ENCODE assay signal across 17 cellular contexts in genomic region chrX:1725472-1725871, GRCh38.
DNase-seq lines count a peak whose midpoint lies in the region; ATAC-seq and TF ChIP-seq lines count a peak whose summit lies in the region.
"Had no signal": no experiment of that assay in that cellular context is flagged by ENCODE, and none has a peak within 500 bp of the region (broad histone marks: within the 10 kb centered on the region; RNA-seq: fewer than 3 reads in every experiment).

No MANE protein-coding gene starts in this region.

- H3K9me3 ChIP-seq in upper lobe of right lung: no peaks in the 10 kb centered on the region
- H3K9me3 ChIP-seq: A549 had no signal

- intact Hi-C loops in activated CD4-positive, alpha-beta T cell treated with anti-CD3 and anti-CD28 coated beads, Interleukin-2, amount 10 ng/mL, durations not matched to agents 24 days and 14 days (cut with micrococcal nuclease): no loop called here
- intact Hi-C loops in upper lobe of right lung (cut with DNase I): no loop called here

- no peaks in the 10 kb centered on the region for H3K4me1 Mint-ChIP-seq in activated CD4-positive, alpha-beta T cell treated with anti-CD3 and anti-CD28 coated beads, Interleukin-2, amount 10 ng/mL, durations not matched to agents 24 days and 14 days
- H3K4me1 Mint-ChIP-seq in WTC11: peaks cover 5% of the 10 kb centered on the region
- H3K4me1 Mint-ChIP-seq: CD4-positive, CD25-positive, alpha-beta regulatory T cell had no signal

- H3K27ac Mint-ChIP-seq in activated CD4-positive, alpha-beta T cell treated with anti-CD3 and anti-CD28 coated beads, Interleukin-2, amount 10 ng/mL, durations not matched to agents 24 days and 14 days: no peak overlapping the region
- H3K27ac Mint-ChIP-seq in WTC11: no peak overlapping the region
- H3K27ac Mint-ChIP-seq: CD4-positive, CD25-positive, alpha-beta regulatory T cell; CD8-positive, alpha-beta memory T cell; GM23338 had no signal

- H3K36me3 Mint-ChIP-seq in activated CD4-positive, alpha-beta T cell treated with anti-CD3 and anti-CD28 coated beads, Interleukin-2, amount 10 ng/mL, durations not matched to agents 24 days and 14 days (ENCODE audit: low read depth): peaks cover 12% of the 10 kb centered on the region
- peaks cover 3% of the 10 kb centered on the region; the same call in 1 of the 2 replicates for H3K36me3 Mint-ChIP-seq in WTC11

- TF ChIP-seq CTCF in WTC11 (IDR thresholded peaks at IDR 0.05) (no peak), upper lobe of right lung (IDR thresholded peaks at IDR 0.05) (no peak)

- H3K4me3 Mint-ChIP-seq in activated CD4-positive, alpha-beta T cell treated with anti-CD3 and anti-CD28 coated beads, Interleukin-2, amount 10 ng/mL, durations not matched to agents 24 days and 14 days: no peak overlapping the region
- H3K4me3 Mint-ChIP-seq in WTC11: no peak overlapping the region
- H3K4me3 Mint-ChIP-seq: CD4-positive, CD25-positive, alpha-beta regulatory T cell; CD8-positive, alpha-beta memory T cell; GM23338 had no signal

- H3K27ac ChIP-seq in upper lobe of right lung: no peak overlapping the region
- H3K27ac ChIP-seq: 22Rv1, A549 had no signal

- ATAC-seq in WTC11 (no peak), upper lobe of right lung (no peak), GM19324 (IDR thresholded peaks at IDR 0.05; ENCODE audit: low FRiP score, unreplicated experiment) (no peak)
- ATAC-seq: A549, GM23338 had no signal

- POLR2A ChIA-PET in WTC11 (lab: Charles Lee): no interaction called here

- no peaks in the 10 kb centered on the region for H3K4me1 ChIP-seq in upper lobe of right lung

- no peaks in the 10 kb centered on the region for H3K27me3 ChIP-seq in upper lobe of right lung

- H3K4me3 ChIP-seq in upper lobe of right lung: no peak overlapping the region
- H3K4me3 ChIP-seq: A549, GM23338 had no signal

- H3K36me3 ChIP-seq in upper lobe of right lung: no peaks in the 10 kb centered on the region

- CTCF ChIA-PET in WTC11 (lab: Charles Lee): no interaction called here

- in situ Hi-C loops in ACHN (cut with HindIII; ENCODE audit: low pct_ligation_motif_present, low pct_unique_long_range_greater_than_20kb, low sequenced_read_pairs): no loop called here

- H3K27me3 Mint-ChIP-seq in activated CD4-positive, alpha-beta T cell treated with anti-CD3 and anti-CD28 coated beads, Interleukin-2, amount 10 ng/mL, durations not matched to agents 24 days and 14 days: no peaks in the 10 kb centered on the region
- no peaks in the 10 kb centered on the region for H3K27me3 Mint-ChIP-seq in WTC11 (ENCODE audit: low read depth)
- H3K27me3 Mint-ChIP-seq: CD4-positive, CD25-positive, alpha-beta regulatory T cell; CD8-positive, alpha-beta memory T cell had no signal

- H3K9me3 Mint-ChIP-seq in activated CD4-positive, alpha-beta T cell treated with anti-CD3 and anti-CD28 coated beads, Interleukin-2, amount 10 ng/mL, durations not matched to agents 24 days and 14 days: no peaks in the 10 kb centered on the region
- peaks cover 17% of the 10 kb centered on the region for H3K9me3 Mint-ChIP-seq in WTC11

- peak; percentile 30 for DNase-seq in activated CD4-positive, alpha-beta T cell treated with anti-CD3 and anti-CD28 coated beads, Interleukin-2, amount 10 ng/mL, durations not matched to agents 24 days and 14 days
- DNase-seq in activated CD4-positive, alpha-beta T cell treated with anti-CD3 and anti-CD28 coated beads for 48 hours: no peak
- DNase-seq in D341Med (ENCODE audit: low spot score) (peak; percentile 59), WTC11 (ENCODE audit: low spot score) (no peak), upper lobe of right lung (peak; percentile 6), ACHN (no peak)
- DNase-seq: C1 segment of cervical spinal cord; CD4-positive, CD25-positive, alpha-beta regulatory T cell; CD8-positive, alpha-beta memory T cell; COR-L47; DMS79; GDM1; HCEC 1CT had no signal

TF ChIP-seq in WTC11, 78 proteins besides CTCF, POLR2A, EP300 and RAD21:
- TF ChIP-seq TCF7 (CRISPR knock-in tag; IDR thresholded peaks at IDR 0.05; ENCODE audit: low read depth) (no peak), TEAD4 (CRISPR knock-in tag; IDR thresholded peaks at IDR 0.05) (no peak), SMAD3 (CRISPR knock-in tag; IDR thresholded peaks at IDR 0.05; ENCODE audit: borderline replicate concordance) (no peak), E2F1 (CRISPR knock-in tag; IDR thresholded peaks at IDR 0.05) (no peak), ZBTB21 (CRISPR knock-in tag; IDR thresholded peaks at IDR 0.05; ENCODE audit: borderline replicate concordance) (no peak), CREM (CRISPR knock-in tag; IDR thresholded peaks at IDR 0.05) (no peak), ZNF317 (CRISPR knock-in tag; IDR thresholded peaks at IDR 0.05; ENCODE audit: borderline replicate concordance, low read depth) (peak; percentile 75)
- TF ChIP-seq, protein P1, sequence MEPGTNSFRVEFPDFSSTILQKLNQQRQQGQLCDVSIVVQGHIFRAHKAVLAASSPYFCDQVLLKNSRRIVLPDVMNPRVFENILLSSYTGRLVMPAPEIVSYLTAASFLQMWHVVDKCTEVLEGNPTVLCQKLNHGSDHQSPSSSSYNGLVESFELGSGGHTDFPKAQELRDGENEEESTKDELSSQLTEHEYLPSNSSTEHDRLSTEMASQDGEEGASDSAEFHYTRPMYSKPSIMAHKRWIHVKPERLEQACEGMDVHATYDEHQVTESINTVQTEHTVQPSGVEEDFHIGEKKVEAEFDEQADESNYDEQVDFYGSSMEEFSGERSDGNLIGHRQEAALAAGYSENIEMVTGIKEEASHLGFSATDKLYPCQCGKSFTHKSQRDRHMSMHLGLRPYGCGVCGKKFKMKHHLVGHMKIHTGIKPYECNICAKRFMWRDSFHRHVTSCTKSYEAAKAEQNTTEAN (CRISPR knock-in tag; IDR thresholded peaks at IDR 0.05): no peak
TF ChIP-seq in WTC11: peak in this region for 1.

Comparison
In these comparisons a context has a peak if more than half of its experiments do, and no peak if none do; other contexts are left out.
1. DNase-seq: peak in activated CD4-positive, alpha-beta T cell treated with anti-CD3 and anti-CD28 coated beads, Interleukin-2, amount 10 ng/mL, durations not matched to agents 24 days and 14 days (single experiment), D341Med (single experiment) and upper lobe of right lung (single experiment); none in activated CD4-positive, alpha-beta T cell treated with anti-CD3 and anti-CD28 coated beads for 48 hours (single experiment), WTC11 (single experiment) and ACHN (single experiment).